1 cellular context compared by ENCODE assay signal in the genomic region with DNA sequence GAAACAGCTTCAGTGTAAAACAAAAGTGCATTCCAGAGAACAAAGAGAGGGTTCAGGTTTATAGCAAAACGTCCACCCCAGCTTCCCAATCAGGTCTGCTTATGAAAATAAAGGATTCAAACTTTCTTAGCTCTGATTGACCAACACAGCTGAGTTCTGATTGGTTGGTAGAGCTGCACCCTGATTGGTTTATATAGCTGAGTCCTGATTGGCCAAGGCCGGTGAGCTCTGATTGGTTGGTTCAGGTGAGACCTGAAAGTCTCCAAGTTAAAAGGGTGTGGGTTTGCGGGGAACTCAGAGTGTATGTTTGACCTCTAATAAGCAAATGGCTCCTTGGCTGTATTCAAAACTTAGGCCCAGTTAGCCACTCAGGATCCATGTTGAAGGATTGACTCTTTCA.
TF ChIP-seq lines count a peak whose summit lies in the region.

No MANE protein-coding gene starts in this region.

TF ChIP-seq in HepG2, 621 proteins besides CTCF, POLR2A, EP300 and RAD21:
- TF ChIP-seq NFYC (CRISPR knock-in tag; IDR thresholded peaks at IDR 0.05): peak; percentile 83
- TF ChIP-seq DR1 (CRISPR knock-in tag; IDR thresholded peaks at IDR 0.05): no peak
- TF ChIP-seq ZNF367 (CRISPR knock-in tag; IDR thresholded peaks at IDR 0.05; ENCODE audit: borderline replicate concordance): no peak
- TF ChIP-seq CENPT (CRISPR knock-in tag; IDR thresholded peaks at IDR 0.05; ENCODE audit: low read depth): no peak
- TF ChIP-seq, protein P1, sequence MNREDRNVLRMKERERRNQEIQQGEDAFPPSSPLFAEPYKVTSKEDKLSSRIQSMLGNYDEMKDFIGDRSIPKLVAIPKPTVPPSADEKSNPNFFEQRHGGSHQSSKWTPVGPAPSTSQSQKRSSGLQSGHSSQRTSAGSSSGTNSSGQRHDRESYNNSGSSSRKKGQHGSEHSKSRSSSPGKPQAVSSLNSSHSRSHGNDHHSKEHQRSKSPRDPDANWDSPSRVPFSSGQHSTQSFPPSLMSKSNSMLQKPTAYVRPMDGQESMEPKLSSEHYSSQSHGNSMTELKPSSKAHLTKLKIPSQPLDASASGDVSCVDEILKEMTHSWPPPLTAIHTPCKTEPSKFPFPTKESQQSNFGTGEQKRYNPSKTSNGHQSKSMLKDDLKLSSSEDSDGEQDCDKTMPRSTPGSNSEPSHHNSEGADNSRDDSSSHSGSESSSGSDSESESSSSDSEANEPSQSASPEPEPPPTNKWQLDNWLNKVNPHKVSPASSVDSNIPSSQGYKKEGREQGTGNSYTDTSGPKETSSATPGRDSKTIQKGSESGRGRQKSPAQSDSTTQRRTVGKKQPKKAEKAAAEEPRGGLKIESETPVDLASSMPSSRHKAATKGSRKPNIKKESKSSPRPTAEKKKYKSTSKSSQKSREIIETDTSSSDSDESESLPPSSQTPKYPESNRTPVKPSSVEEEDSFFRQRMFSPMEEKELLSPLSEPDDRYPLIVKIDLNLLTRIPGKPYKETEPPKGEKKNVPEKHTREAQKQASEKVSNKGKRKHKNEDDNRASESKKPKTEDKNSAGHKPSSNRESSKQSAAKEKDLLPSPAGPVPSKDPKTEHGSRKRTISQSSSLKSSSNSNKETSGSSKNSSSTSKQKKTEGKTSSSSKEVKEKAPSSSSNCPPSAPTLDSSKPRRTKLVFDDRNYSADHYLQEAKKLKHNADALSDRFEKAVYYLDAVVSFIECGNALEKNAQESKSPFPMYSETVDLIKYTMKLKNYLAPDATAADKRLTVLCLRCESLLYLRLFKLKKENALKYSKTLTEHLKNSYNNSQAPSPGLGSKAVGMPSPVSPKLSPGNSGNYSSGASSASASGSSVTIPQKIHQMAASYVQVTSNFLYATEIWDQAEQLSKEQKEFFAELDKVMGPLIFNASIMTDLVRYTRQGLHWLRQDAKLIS (CRISPR knock-in tag; IDR thresholded peaks at IDR 0.05): no peak
- TF ChIP-seq, protein P2, sequence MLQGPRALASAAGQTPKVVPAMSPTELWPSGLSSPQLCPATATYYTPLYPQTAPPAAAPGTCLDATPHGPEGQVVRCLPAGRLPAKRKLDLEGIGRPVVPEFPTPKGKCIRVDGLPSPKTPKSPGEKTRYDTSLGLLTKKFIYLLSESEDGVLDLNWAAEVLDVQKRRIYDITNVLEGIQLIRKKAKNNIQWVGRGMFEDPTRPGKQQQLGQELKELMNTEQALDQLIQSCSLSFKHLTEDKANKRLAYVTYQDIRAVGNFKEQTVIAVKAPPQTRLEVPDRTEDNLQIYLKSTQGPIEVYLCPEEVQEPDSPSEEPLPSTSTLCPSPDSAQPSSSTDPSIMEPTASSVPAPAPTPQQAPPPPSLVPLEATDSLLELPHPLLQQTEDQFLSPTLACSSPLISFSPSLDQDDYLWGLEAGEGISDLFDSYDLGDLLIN (CRISPR knock-in tag; IDR thresholded peaks at IDR 0.05; ENCODE audit: borderline replicate concordance): no peak
- TF ChIP-seq, protein P3, sequence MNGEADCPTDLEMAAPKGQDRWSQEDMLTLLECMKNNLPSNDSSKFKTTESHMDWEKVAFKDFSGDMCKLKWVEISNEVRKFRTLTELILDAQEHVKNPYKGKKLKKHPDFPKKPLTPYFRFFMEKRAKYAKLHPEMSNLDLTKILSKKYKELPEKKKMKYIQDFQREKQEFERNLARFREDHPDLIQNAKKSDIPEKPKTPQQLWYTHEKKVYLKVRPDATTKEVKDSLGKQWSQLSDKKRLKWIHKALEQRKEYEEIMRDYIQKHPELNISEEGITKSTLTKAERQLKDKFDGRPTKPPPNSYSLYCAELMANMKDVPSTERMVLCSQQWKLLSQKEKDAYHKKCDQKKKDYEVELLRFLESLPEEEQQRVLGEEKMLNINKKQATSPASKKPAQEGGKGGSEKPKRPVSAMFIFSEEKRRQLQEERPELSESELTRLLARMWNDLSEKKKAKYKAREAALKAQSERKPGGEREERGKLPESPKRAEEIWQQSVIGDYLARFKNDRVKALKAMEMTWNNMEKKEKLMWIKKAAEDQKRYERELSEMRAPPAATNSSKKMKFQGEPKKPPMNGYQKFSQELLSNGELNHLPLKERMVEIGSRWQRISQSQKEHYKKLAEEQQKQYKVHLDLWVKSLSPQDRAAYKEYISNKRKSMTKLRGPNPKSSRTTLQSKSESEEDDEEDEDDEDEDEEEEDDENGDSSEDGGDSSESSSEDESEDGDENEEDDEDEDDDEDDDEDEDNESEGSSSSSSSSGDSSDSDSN (CRISPR knock-in tag; IDR thresholded peaks at IDR 0.05): no peak
- peak; percentile 80 for TF ChIP-seq NFYB (CRISPR knock-in tag; IDR thresholded peaks at IDR 0.05)
- TF ChIP-seq ZMYM4 (CRISPR knock-in tag; IDR thresholded peaks at IDR 0.05): peak; percentile 33; the same call in 1 of the 2 replicates
- no peak for TF ChIP-seq RFXANK (CRISPR knock-in tag; IDR thresholded peaks at IDR 0.05)
- TF ChIP-seq SMAD1 (CRISPR knock-in tag; IDR thresholded peaks at IDR 0.05; ENCODE audit: borderline replicate concordance, low read depth): no peak
- TF ChIP-seq ZNF33B (CRISPR knock-in tag; IDR thresholded peaks at IDR 0.05): no peak
- no peak for TF ChIP-seq KDM1A (CRISPR knock-in tag; IDR thresholded peaks at IDR 0.05)
- no peak for TF ChIP-seq ZNF883 (CRISPR knock-in tag; IDR thresholded peaks at IDR 0.05; ENCODE audit: not compliant biosample characterization)
- no peak for TF ChIP-seq ZNF816 (CRISPR knock-in tag; IDR thresholded peaks at IDR 0.05; ENCODE audit: borderline replicate concordance)
- TF ChIP-seq, protein P4, sequence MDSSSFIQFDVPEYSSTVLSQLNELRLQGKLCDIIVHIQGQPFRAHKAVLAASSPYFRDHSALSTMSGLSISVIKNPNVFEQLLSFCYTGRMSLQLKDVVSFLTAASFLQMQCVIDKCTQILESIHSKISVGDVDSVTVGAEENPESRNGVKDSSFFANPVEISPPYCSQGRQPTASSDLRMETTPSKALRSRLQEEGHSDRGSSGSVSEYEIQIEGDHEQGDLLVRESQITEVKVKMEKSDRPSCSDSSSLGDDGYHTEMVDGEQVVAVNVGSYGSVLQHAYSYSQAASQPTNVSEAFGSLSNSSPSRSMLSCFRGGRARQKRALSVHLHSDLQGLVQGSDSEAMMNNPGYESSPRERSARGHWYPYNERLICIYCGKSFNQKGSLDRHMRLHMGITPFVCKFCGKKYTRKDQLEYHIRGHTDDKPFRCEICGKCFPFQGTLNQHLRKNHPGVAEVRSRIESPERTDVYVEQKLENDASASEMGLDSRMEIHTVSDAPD (CRISPR knock-in tag; IDR thresholded peaks at IDR 0.05): no peak
- no peak for TF ChIP-seq NONO (IDR thresholded peaks at IDR 0.05)
- no peak for TF ChIP-seq NONO (CRISPR knock-in tag; conservative IDR thresholded peaks at IDR 0.05)
- TF ChIP-seq, protein P5, sequence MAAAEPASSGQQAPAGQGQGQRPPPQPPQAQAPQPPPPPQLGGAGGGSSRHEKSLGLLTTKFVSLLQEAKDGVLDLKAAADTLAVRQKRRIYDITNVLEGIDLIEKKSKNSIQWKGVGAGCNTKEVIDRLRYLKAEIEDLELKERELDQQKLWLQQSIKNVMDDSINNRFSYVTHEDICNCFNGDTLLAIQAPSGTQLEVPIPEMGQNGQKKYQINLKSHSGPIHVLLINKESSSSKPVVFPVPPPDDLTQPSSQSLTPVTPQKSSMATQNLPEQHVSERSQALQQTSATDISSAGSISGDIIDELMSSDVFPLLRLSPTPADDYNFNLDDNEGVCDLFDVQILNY (CRISPR knock-in tag; conservative IDR thresholded peaks at IDR 0.05): no peak
- TF ChIP-seq CCAR2 (optimal IDR thresholded peaks at IDR 0.05; ENCODE audit: low read depth, low read length): no peak
- TF ChIP-seq, protein P6, sequence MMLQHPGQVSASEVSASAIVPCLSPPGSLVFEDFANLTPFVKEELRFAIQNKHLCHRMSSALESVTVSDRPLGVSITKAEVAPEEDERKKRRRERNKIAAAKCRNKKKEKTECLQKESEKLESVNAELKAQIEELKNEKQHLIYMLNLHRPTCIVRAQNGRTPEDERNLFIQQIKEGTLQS (CRISPR knock-in tag; IDR thresholded peaks at IDR 0.05): no peak
- no peak for TF ChIP-seq TOE1 (CRISPR knock-in tag; IDR thresholded peaks at IDR 0.05)
TF ChIP-seq in HepG2: peak in this region for 3.
